In genomic region chr22:30309981-30310672, GRCh38 we compare ENCODE assay signal across 9 cellular contexts. TPM values are rescaled to one million over a fixed set of nuclear protein-coding genes. Genes with fewer than 3 reads are reported as not detected.
A peak's percentile ranks its signal among the peaks of the same experiment; 100 is the strongest.
DNase-seq lines count a peak whose midpoint lies in the region; ATAC-seq and TF ChIP-seq lines count a peak whose summit lies in the region.
"Had no signal": no experiment of that assay in that cellular context is flagged by ENCODE, and none has a peak within 500 bp of the region (broad histone marks: within the 10 kb centered on the region; RNA-seq: fewer than 3 reads in every experiment).

No MANE protein-coding gene starts in this region.

- H3K4me1 Mint-ChIP-seq in Calu3 (ENCODE audit: low read depth, unreplicated experiment): peaks cover 92% of the 10 kb centered on the region

- H3K4me1 ChIP-seq in mucosa of descending colon (ENCODE audit: low read depth): peaks cover 88% of the 10 kb centered on the region

- H3K27me3 Mint-ChIP-seq in Calu3 (ENCODE audit: unreplicated experiment): no peaks in the 10 kb centered on the region

- no peak overlapping the region for H3K4me3 ChIP-seq in mucosa of descending colon

- H3K4me3 Mint-ChIP-seq in Calu3 (ENCODE audit: low read depth, unreplicated experiment): no peak overlapping the region

- intact Hi-C loops in mucosa of descending colon (cut with DNase I, micrococcal nuclease) (no loop called here), Calu3 (cut with micrococcal nuclease; ENCODE audit: unreplicated experiment) (no loop called here)

- no peaks in the 10 kb centered on the region for H3K9me3 Mint-ChIP-seq in Calu3 (ENCODE audit: low read depth, unreplicated experiment)

- no peaks in the 10 kb centered on the region for H3K36me3 ChIP-seq in mucosa of descending colon (ENCODE audit: low read depth)

- BruUV-seq in Calu3 (replicated peaks; lab: Mats Ljungman, UMichigan): no TSS peak

- POLR2A ChIA-PET in GM10248 (lab: Yijun Ruan, JAX): no interaction called here

- H3K36me3 Mint-ChIP-seq in Calu3 (ENCODE audit: insufficient read depth, unreplicated experiment): peaks cover 8% of the 10 kb centered on the region

- CTCF ChIA-PET in GM10248 (lab: Yijun Ruan, JAX): interaction anchor here (1.0 to 22.3 kb wide), 8 partner anchors 10 to 77 kb away, joined by 3 to 268 read pairs (median 4); partner anchors contain the start of genes CASTOR1 and TBC1D10A
- CTCF ChIA-PET in Calu3 (lab: Charles Lee): interaction anchor here (0.7 to 1.0 kb wide), 2 partner anchors 12 to 22 kb away, joined by 3 to 7 read pairs; no protein-coding TSS in a partner anchor

- H3K27ac Mint-ChIP-seq in Calu3 (ENCODE audit: unreplicated experiment): no peak overlapping the region

- TF ChIP-seq CTCF in GM10248 (IDR thresholded peaks at IDR 0.05; ENCODE audit: control extremely low read depth, extremely low read depth, low read depth, missing control alignments) (no peak), mucosa of descending colon (IDR thresholded peaks at IDR 0.05) (no peak), Calu3 (IDR thresholded peaks at IDR 0.05; ENCODE audit: unreplicated experiment) (no peak)

- ATAC-seq in HG03521 (IDR thresholded peaks at IDR 0.05; ENCODE audit: unreplicated experiment) (peak; percentile 40), mucosa of descending colon (peak; percentile 71), HG03108 (IDR thresholded peaks at IDR 0.05; ENCODE audit: unreplicated experiment) (no peak)

- DNase-seq in GM10248 (ENCODE audit: extremely low spot score): peak; percentile 58
- peak; percentile 92 for DNase-seq in amniotic epithelial cell (ENCODE audit: low read depth)
- DNase-seq in mucosa of descending colon: peak in 2 of 3 donors; percentile 55 to 73
- DNase-seq in cerebellar cortex (ENCODE audit: low spot score): no peak
- DNase-seq in Calu3: no peak
- DNase-seq in stimulated activated CD8-positive, alpha-beta memory T cell treated with anti-CD3 and anti-CD28 coated beads, Interleukin-4, amount 100 ng/mL, for 48 hours: no peak

- no peaks in the 10 kb centered on the region for H3K9me3 ChIP-seq in mucosa of descending colon

RNA-seq across cellular contexts. Expression of gene TBC1D10A, which starts 16.6 kb away (rescaled TPM):
- total RNA-seq in mucosa of descending colon: 10 to 100 TPM; 29.7 to 41.4 (median 32.2) TPM
- 24.5 and 24.8 TPM in 2 replicates for total RNA-seq in Calu3 (2022)

RNA-seq across cellular contexts. Expression of gene CASTOR1, which starts 20.8 kb away (rescaled TPM):
- 1 to 10 TPM; 6.1 to 8.4 (median 7.6) TPM for total RNA-seq in mucosa of descending colon
- 12.0 and 14.2 TPM in 2 replicates for total RNA-seq in Calu3 (2022)

RNA-seq across cellular contexts. Expression of gene OSM, which starts 43.5 kb away (rescaled TPM):
- total RNA-seq in mucosa of descending colon (1 to 10 TPM in 1 of 3 donors, under 1 TPM in 1, not detected in 1; 0.41 to 1.0 TPM), Calu3 (2022) (not detected in 2 replicates)
- total RNA-seq: LHCN-M2 had no signal

RNA-seq across cellular contexts. Expression of gene SF3A1, which starts 46.6 kb away (rescaled TPM):
- total RNA-seq in mucosa of descending colon (100 to 1,000 TPM; 133 to 152 (median 151) TPM), Calu3 (2022) (181 and 197 TPM in 2 replicates)

RNA-seq across cellular contexts. Expression of gene CCDC157, which starts 46.7 kb away (rescaled TPM):
- total RNA-seq in mucosa of descending colon (1 to 10 TPM; 1.6 to 2.2 (median 1.8) TPM), Calu3 (2022) (5.0 and 5.5 TPM in 2 replicates)

Comparison
In these comparisons a context has a peak if more than half of its experiments do, and no peak if none do; other contexts are left out.
1. DNase-seq: peak in GM10248 (single experiment), amniotic epithelial cell (single experiment) and mucosa of descending colon (2 of 3); none in cerebellar cortex (single experiment), Calu3 (single experiment) and stimulated activated CD8-positive, alpha-beta memory T cell treated with anti-CD3 and anti-CD28 coated beads, Interleukin-4, amount 100 ng/mL, for 48 hours (single experiment).